ENCODE assay signal across 2 cellular contexts in genomic region chr16:85157372-85157771, GRCh38.
A peak's percentile ranks its signal among the peaks of the same experiment; 100 is the strongest.
TF ChIP-seq lines count a peak whose summit lies in the region.

No MANE protein-coding gene starts in this region.

TF ChIP-seq in SK-N-SH, 30 proteins besides CTCF, POLR2A, EP300 and RAD21 (continued from another document and continues in another):
- no peak for TF ChIP-seq ZBTB33 (IDR thresholded peaks at IDR 0.05; ENCODE audit: borderline replicate concordance, low read depth)
- TF ChIP-seq TAF1 (IDR thresholded peaks at IDR 0.05; ENCODE audit: borderline replicate concordance, low read depth, low read length), result no peak
- no peak for TF ChIP-seq ELF1 (IDR thresholded peaks at IDR 0.05)
- no peak for TF ChIP-seq TEAD4 (IDR thresholded peaks at IDR 0.05; ENCODE audit: borderline replicate concordance, insufficient read depth)
- no peak for TF ChIP-seq NFIC (IDR thresholded peaks at IDR 0.05; ENCODE audit: borderline replicate concordance)
- TF ChIP-seq, protein P1, sequence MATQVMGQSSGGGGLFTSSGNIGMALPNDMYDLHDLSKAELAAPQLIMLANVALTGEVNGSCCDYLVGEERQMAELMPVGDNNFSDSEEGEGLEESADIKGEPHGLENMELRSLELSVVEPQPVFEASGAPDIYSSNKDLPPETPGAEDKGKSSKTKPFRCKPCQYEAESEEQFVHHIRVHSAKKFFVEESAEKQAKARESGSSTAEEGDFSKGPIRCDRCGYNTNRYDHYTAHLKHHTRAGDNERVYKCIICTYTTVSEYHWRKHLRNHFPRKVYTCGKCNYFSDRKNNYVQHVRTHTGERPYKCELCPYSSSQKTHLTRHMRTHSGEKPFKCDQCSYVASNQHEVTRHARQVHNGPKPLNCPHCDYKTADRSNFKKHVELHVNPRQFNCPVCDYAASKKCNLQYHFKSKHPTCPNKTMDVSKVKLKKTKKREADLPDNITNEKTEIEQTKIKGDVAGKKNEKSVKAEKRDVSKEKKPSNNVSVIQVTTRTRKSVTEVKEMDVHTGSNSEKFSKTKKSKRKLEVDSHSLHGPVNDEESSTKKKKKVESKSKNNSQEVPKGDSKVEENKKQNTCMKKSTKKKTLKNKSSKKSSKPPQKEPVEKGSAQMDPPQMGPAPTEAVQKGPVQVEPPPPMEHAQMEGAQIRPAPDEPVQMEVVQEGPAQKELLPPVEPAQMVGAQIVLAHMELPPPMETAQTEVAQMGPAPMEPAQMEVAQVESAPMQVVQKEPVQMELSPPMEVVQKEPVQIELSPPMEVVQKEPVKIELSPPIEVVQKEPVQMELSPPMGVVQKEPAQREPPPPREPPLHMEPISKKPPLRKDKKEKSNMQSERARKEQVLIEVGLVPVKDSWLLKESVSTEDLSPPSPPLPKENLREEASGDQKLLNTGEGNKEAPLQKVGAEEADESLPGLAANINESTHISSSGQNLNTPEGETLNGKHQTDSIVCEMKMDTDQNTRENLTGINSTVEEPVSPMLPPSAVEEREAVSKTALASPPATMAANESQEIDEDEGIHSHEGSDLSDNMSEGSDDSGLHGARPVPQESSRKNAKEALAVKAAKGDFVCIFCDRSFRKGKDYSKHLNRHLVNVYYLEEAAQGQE (IDR thresholded peaks at IDR 0.05; ENCODE audit: low read depth, low read length), result no peak
- TF ChIP-seq JUND (IDR thresholded peaks at IDR 0.05), result no peak
- TF ChIP-seq NRF1 (IDR thresholded peaks at IDR 0.05; ENCODE audit: low read depth, low read length), result no peak
- TF ChIP-seq, protein P2, sequence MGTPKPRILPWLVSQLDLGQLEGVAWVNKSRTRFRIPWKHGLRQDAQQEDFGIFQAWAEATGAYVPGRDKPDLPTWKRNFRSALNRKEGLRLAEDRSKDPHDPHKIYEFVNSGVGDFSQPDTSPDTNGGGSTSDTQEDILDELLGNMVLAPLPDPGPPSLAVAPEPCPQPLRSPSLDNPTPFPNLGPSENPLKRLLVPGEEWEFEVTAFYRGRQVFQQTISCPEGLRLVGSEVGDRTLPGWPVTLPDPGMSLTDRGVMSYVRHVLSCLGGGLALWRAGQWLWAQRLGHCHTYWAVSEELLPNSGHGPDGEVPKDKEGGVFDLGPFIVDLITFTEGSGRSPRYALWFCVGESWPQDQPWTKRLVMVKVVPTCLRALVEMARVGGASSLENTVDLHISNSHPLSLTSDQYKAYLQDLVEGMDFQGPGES (IDR thresholded peaks at IDR 0.05; ENCODE audit: low read depth, low read length), result no peak
- TF ChIP-seq GATA2 (CRISPR knock-in tag; IDR thresholded peaks at IDR 0.05), result peak; percentile 45
- TF ChIP-seq GABPA (IDR thresholded peaks at IDR 0.05; ENCODE audit: low read depth), result no peak
- no peak for TF ChIP-seq RFX5 (IDR thresholded peaks at IDR 0.05; ENCODE audit: low read length)
- TF ChIP-seq EZH2phosphoT487 (IDR thresholded peaks at IDR 0.05; ENCODE audit: borderline replicate concordance, low read depth), result no peak
- no peak for TF ChIP-seq USF2 (IDR thresholded peaks at IDR 0.05; ENCODE audit: borderline replicate concordance, low read depth, low read length)
- TF ChIP-seq POLR2AphosphoS5 (IDR thresholded peaks at IDR 0.05; ENCODE audit: low read depth, low read length), result no peak
- TF ChIP-seq, protein P3, sequence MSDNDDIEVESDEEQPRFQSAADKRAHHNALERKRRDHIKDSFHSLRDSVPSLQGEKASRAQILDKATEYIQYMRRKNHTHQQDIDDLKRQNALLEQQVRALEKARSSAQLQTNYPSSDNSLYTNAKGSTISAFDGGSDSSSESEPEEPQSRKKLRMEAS (IDR thresholded peaks at IDR 0.05; ENCODE audit: low read depth), result no peak
- no peak for TF ChIP-seq TCF12 (IDR thresholded peaks at IDR 0.05)
- TF ChIP-seq, protein P4, sequence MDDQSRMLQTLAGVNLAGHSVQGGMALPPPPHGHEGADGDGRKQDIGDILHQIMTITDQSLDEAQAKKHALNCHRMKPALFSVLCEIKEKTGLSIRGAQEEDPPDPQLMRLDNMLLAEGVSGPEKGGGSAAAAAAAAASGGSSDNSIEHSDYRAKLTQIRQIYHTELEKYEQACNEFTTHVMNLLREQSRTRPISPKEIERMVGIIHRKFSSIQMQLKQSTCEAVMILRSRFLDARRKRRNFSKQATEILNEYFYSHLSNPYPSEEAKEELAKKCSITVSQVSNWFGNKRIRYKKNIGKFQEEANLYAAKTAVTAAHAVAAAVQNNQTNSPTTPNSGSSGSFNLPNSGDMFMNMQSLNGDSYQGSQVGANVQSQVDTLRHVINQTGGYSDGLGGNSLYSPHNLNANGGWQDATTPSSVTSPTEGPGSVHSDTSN (IDR thresholded peaks at IDR 0.05), result no peak
- TF ChIP-seq SMC3 (IDR thresholded peaks at IDR 0.05; ENCODE audit: low read depth, low read length), result no peak
- TF ChIP-seq USF1 (IDR thresholded peaks at IDR 0.05; ENCODE audit: borderline replicate concordance, low read depth), result no peak
- no peak for TF ChIP-seq FOXM1 (IDR thresholded peaks at IDR 0.05; ENCODE audit: low read depth)

TF ChIP-seq in SK-N-SH treated with all-trans-retinoic acid at 6 μM for 48 hours, 23 proteins besides CTCF, POLR2A, EP300 and RAD21 (continued from another document):
- TF ChIP-seq ISL1 (CRISPR knock-in tag; IDR thresholded peaks at IDR 0.05) (no peak), GLIS3 (CRISPR knock-in tag; IDR thresholded peaks at IDR 0.05) (no peak), ZFP30 (CRISPR knock-in tag; IDR thresholded peaks at IDR 0.05) (no peak), ARNTL (CRISPR knock-in tag; IDR thresholded peaks at IDR 0.05; ENCODE audit: borderline replicate concordance, low read depth) (no peak), SNAI2 (CRISPR knock-in tag; IDR thresholded peaks at IDR 0.05) (no peak), TCF4 (CRISPR knock-in tag; IDR thresholded peaks at IDR 0.05; ENCODE audit: borderline replicate concordance) (no peak), RARB (CRISPR knock-in tag; IDR thresholded peaks at IDR 0.05) (no peak), PPARA (CRISPR knock-in tag; IDR thresholded peaks at IDR 0.05; ENCODE audit: borderline replicate concordance) (no peak), ZNF565 (CRISPR knock-in tag; conservative IDR thresholded peaks at IDR 0.05; ENCODE audit: low read depth) (no peak), ZFP3 (CRISPR knock-in tag; IDR thresholded peaks at IDR 0.05) (no peak), ESRRG (CRISPR knock-in tag; IDR thresholded peaks at IDR 0.05) (no peak)
- TF ChIP-seq, protein P5, sequence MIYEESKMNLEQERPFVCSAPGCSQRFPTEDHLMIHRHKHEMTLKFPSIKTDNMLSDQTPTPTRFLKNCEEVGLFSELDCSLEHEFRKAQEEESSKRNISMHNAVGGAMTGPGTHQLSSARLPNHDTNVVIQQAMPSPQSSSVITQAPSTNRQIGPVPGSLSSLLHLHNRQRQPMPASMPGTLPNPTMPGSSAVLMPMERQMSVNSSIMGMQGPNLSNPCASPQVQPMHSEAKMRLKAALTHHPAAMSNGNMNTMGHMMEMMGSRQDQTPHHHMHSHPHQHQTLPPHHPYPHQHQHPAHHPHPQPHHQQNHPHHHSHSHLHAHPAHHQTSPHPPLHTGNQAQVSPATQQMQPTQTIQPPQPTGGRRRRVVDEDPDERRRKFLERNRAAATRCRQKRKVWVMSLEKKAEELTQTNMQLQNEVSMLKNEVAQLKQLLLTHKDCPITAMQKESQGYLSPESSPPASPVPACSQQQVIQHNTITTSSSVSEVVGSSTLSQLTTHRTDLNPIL (CRISPR knock-in tag; IDR thresholded peaks at IDR 0.05; ENCODE audit: low read depth), result no peak
- TF ChIP-seq, protein P6, sequence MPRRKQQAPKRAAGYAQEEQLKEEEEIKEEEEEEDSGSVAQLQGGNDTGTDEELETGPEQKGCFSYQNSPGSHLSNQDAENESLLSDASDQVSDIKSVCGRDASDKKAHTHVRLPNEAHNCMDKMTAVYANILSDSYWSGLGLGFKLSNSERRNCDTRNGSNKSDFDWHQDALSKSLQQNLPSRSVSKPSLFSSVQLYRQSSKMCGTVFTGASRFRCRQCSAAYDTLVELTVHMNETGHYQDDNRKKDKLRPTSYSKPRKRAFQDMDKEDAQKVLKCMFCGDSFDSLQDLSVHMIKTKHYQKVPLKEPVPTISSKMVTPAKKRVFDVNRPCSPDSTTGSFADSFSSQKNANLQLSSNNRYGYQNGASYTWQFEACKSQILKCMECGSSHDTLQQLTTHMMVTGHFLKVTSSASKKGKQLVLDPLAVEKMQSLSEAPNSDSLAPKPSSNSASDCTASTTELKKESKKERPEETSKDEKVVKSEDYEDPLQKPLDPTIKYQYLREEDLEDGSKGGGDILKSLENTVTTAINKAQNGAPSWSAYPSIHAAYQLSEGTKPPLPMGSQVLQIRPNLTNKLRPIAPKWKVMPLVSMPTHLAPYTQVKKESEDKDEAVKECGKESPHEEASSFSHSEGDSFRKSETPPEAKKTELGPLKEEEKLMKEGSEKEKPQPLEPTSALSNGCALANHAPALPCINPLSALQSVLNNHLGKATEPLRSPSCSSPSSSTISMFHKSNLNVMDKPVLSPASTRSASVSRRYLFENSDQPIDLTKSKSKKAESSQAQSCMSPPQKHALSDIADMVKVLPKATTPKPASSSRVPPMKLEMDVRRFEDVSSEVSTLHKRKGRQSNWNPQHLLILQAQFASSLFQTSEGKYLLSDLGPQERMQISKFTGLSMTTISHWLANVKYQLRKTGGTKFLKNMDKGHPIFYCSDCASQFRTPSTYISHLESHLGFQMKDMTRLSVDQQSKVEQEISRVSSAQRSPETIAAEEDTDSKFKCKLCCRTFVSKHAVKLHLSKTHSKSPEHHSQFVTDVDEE (CRISPR knock-in tag; IDR thresholded peaks at IDR 0.05), result no peak
